In the genomic region with DNA sequence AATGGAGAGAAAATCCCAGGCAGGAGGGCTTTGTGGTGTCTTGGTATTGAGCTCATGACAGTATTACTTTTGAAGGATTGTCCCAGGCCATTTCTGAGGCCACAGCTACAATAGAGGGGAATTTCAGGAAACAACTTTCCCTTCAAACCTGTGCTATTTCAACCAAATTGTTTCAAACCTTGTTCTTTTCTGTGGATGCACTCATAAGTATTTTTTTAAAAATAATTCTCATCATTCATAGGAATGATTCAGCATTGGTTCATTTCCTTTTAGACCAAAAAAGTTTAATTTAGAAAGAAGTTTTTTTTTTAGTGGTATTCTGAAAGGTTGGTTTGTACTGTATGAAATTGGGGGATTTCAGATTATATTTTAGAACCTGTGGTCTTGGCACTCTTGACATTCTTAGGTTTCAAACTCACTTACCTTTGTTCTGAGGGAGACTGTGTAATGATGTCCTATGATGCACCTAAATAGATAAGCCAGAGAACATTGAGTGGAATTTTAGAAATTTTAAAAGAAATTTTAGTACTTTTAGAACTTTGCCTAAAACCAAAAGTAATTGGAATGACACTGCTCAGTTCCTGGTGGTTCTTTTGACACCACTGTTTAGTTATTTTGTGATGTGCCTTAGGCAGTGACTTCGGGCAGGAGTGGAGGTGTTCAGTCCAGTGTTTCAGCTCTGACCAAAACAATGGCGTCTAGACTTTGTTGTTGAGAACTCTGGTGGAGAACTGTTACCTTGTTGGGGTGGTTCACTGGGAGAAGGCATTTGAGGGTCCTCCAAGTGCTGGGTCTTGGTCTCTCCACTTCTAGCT, we compare ENCODE assay signal across 17 cellular contexts. TPM values are rescaled to one million over a fixed set of nuclear protein-coding genes. Genes with fewer than 3 reads are reported as not detected.
DNase-seq lines count a peak whose midpoint lies in the region; ATAC-seq, FAIRE-seq and TF ChIP-seq lines count a peak whose summit lies in the region.
"Had no signal": no experiment of that assay in that cellular context is flagged by ENCODE, and none has a peak within 500 bp of the region (broad histone marks: within the 10 kb centered on the region; RNA-seq: fewer than 3 reads in every experiment).

No MANE protein-coding gene starts in this region.

- H3K36me3 Mint-ChIP-seq in progenitor cell of endocrine pancreas (ENCODE audit: insufficient read depth), result no peaks in the 10 kb centered on the region
- no peaks in the 10 kb centered on the region for H3K36me3 Mint-ChIP-seq in activated CD8-positive, alpha-beta T cell treated with anti-CD3 and anti-CD28 coated beads for 36 hours (ENCODE audit: low read depth)
- H3K36me3 Mint-ChIP-seq: activated naive CD8-positive, alpha-beta T cell treated with anti-CD3 and anti-CD28 coated beads, Interleukin-2, amount 10 ng/mL, durations not matched to agents 7 days and 5 days had no signal

- DNase-seq in AG04450 (ENCODE audit: low read depth, low spot score) (no peak), MM.1S (no peak), endothelial cell of umbilical vein (ENCODE audit: low read depth, low spot score) (peak; percentile 46), progenitor cell of endocrine pancreas (ENCODE audit: low spot score, unreplicated experiment) (no peak), NCI-H2029 treated with DMSO at 0.1 percent for 48 hours (lab: John Stamatoyannopoulos, UW) (no peak), mesenteric fat pad (ENCODE audit: low spot score) (no peak), HPDE6-E6E7 (ENCODE audit: extremely low spot score) (no peak)
- no peak for DNase-seq in activated CD8-positive, alpha-beta T cell treated with anti-CD3 and anti-CD28 coated beads for 36 hours
- DNase-seq: activated CD4-positive, CD25-positive, alpha-beta regulatory T cell treated with anti-CD3 and anti-CD28 coated beads, Interleukin-2, amount 50 U/mL, for 72 hours; activated CD8-positive, alpha-beta memory T cell treated with anti-CD3 and anti-CD28 coated beads, Interleukin-2, amount 50 U/mL, for 48 hours; activated naive CD8-positive, alpha-beta T cell treated with anti-CD3 and anti-CD28 coated beads, Interleukin-2, amount 10 ng/mL, durations not matched to agents 7 days and 5 days; central memory CD4-positive, alpha-beta T cell; NCI-H2081; NCI-H526 treated with DMSO at 0.1 percent for 48 hours had no signal

- FAIRE-seq in endothelial cell of umbilical vein (lab: Jason Lieb, UNC), result peak; percentile 59
- FAIRE-seq: G401.6, GM12892 had no signal

- H3K9ac ChIP-seq in MM.1S (ENCODE audit: low read length) (no peak overlapping the region), endothelial cell of umbilical vein (replicated peaks; ENCODE audit: extremely low read depth, insufficient read depth, low read length) (peak overlapping the region; percentile 18)

- dilution Hi-C loops in endothelial cell of umbilical vein (cut with MboI; ENCODE audit: extremely low pct_ligation_motif_present, low sequenced_read_pairs), result no loop called here

- TSS peak; percentile 23 for BruUV-seq in endothelial cell of umbilical vein (replicated peaks; lab: Mats Ljungman, UMichigan)

- TF ChIP-seq POLR2A in endothelial cell of umbilical vein (IDR thresholded peaks at IDR 0.05; ENCODE audit: low read depth, low read length), result no peak

- no peaks in the 10 kb centered on the region for H3K27me3 Mint-ChIP-seq in progenitor cell of endocrine pancreas
- peaks cover 51% of the 10 kb centered on the region for H3K27me3 Mint-ChIP-seq in activated CD8-positive, alpha-beta T cell treated with anti-CD3 and anti-CD28 coated beads for 36 hours

- POLR2A ChIA-PET in AG04450 (lab: Yijun Ruan, JAX), result interaction anchor here (0.5 to 1.2 kb wide), 2 partner anchors 61 to 96 kb away, joined by 4 to 7 read pairs; no protein-coding TSS in a partner anchor
- POLR2A ChIA-PET in endothelial cell of umbilical vein (lab: Charles Lee), result interaction anchor here (0.7 kb wide), 1 partner anchor 8 kb away, joined by 4 read pairs; no protein-coding TSS in a partner anchor
- POLR2A ChIA-PET in activated CD8-positive, alpha-beta T cell treated with anti-CD3 and anti-CD28 coated beads for 36 hours (lab: Charles Lee), result no interaction called here

- H3K27me3 ChIP-seq in AG04450 (ENCODE audit: control insufficient read depth, insufficient read depth, low read length), result no peaks in the 10 kb centered on the region
- no peaks in the 10 kb centered on the region for H3K27me3 ChIP-seq in MM.1S (replicated peaks; ENCODE audit: insufficient read depth, low read length)
- no peaks in the 10 kb centered on the region for H3K27me3 ChIP-seq in endothelial cell of umbilical vein (ENCODE audit: control insufficient read depth in 2 of 2, insufficient read depth in 2 of 2, low read length in 2 of 2)

- no peak for ATAC-seq in activated CD8-positive, alpha-beta T cell treated with anti-CD3 and anti-CD28 coated beads for 36 hours

- H3K4me3 ChIP-seq in AG04450 (ENCODE audit: low read depth, low read length) (no peak overlapping the region), MM.1S (ENCODE audit: low read length) (no peak overlapping the region), endothelial cell of umbilical vein (replicated peaks in 1 of 3; ENCODE audit: insufficient read depth in 1 of 3, low read depth in 1 of 3, low read length in 3 of 3) (no peak overlapping the region)

- H3K27ac ChIP-seq in AG04450 (ENCODE audit: low read depth, low read length) (peak overlapping the region; percentile 63), MM.1S (ENCODE audit: low read length) (peak overlapping the region; percentile 12; the same call in 1 of the 2 replicates), endothelial cell of umbilical vein (ENCODE audit: insufficient read depth, low read depth, low read length) (peak overlapping the region; percentile 63)

- H3K9me3 Mint-ChIP-seq in progenitor cell of endocrine pancreas (ENCODE audit: low read depth), result no peaks in the 10 kb centered on the region
- H3K9me3 Mint-ChIP-seq in activated CD8-positive, alpha-beta T cell treated with anti-CD3 and anti-CD28 coated beads for 36 hours, result no peaks in the 10 kb centered on the region
- H3K9me3 Mint-ChIP-seq: activated naive CD8-positive, alpha-beta T cell treated with anti-CD3 and anti-CD28 coated beads, Interleukin-2, amount 10 ng/mL, durations not matched to agents 7 days and 5 days; T-helper 1 cell treated with Interleukin-12 subunit alpha and Interleukin-12 subunit beta and Interleukin-4 antibody, amounts not matched to agents 30 μg/mL and 1 μg/mL, for 36 hours had no signal

- H3K9me2 ChIP-seq in MM.1S (replicated peaks; ENCODE audit: insufficient read depth, low read length), result no peaks in the 10 kb centered on the region

- no peak overlapping the region for H2AFZ ChIP-seq in MM.1S (ENCODE audit: low read length)
- H2AFZ ChIP-seq in endothelial cell of umbilical vein (ENCODE audit: low read depth, low read length), result no peak overlapping the region

- H3K36me3 ChIP-seq in MM.1S (replicated peaks; ENCODE audit: insufficient read depth, low read length) (no peaks in the 10 kb centered on the region), endothelial cell of umbilical vein (ENCODE audit: control insufficient read depth in 2 of 2, extremely low read depth in 1 of 2, insufficient read depth in 2 of 2, low read length in 2 of 2) (no peaks in the 10 kb centered on the region)

- H3K4me2 ChIP-seq in MM.1S (ENCODE audit: low read depth, low read length) (peak overlapping the region; percentile 27; the same call in 1 of the 2 replicates), endothelial cell of umbilical vein (ENCODE audit: insufficient read depth, low read length) (peak overlapping the region; percentile 26)

- peaks cover 100% of the 10 kb centered on the region for H3K79me2 ChIP-seq in MM.1S (ENCODE audit: low read length)
- peaks cover 77% of the 10 kb centered on the region for H3K79me2 ChIP-seq in endothelial cell of umbilical vein (ENCODE audit: control insufficient read depth, insufficient read depth, low read length)

- peaks cover 81% of the 10 kb centered on the region for H3K4me1 Mint-ChIP-seq in progenitor cell of endocrine pancreas (ENCODE audit: low read depth)
- H3K4me1 Mint-ChIP-seq in activated CD8-positive, alpha-beta T cell treated with anti-CD3 and anti-CD28 coated beads for 36 hours (ENCODE audit: low read depth), result peaks cover 2% of the 10 kb centered on the region
- H3K4me1 Mint-ChIP-seq: activated naive CD8-positive, alpha-beta T cell treated with anti-CD3 and anti-CD28 coated beads, Interleukin-2, amount 10 ng/mL, durations not matched to agents 7 days and 5 days had no signal

- H3K9me3 ChIP-seq in AG04450 (ENCODE audit: control insufficient read depth, insufficient read depth, low read length), result no peaks in the 10 kb centered on the region
- H3K9me3 ChIP-seq in MM.1S (replicated peaks; ENCODE audit: insufficient read depth, low read length), result no peaks in the 10 kb centered on the region
- no peaks in the 10 kb centered on the region for H3K9me3 ChIP-seq in endothelial cell of umbilical vein (replicated peaks; ENCODE audit: control insufficient read depth, insufficient read depth, low read length)

- no peak for TF ChIP-seq CTCF in AG04450 (IDR thresholded peaks at IDR 0.05; ENCODE audit: low read depth, low read length)
- no peak for TF ChIP-seq CTCF in MM.1S (IDR thresholded peaks at IDR 0.05; ENCODE audit: low read length)
- TF ChIP-seq CTCF in endothelial cell of umbilical vein (IDR thresholded peaks at IDR 0.05; ENCODE audit: extremely low read depth in 1 of 2, insufficient read depth in 1 of 2, low read depth in 1 of 2, low read length in 2 of 2), result no peak
- TF ChIP-seq CTCF in progenitor cell of endocrine pancreas (IDR thresholded peaks at IDR 0.05; ENCODE audit: unreplicated experiment), result no peak
- TF ChIP-seq CTCF in activated CD8-positive, alpha-beta T cell treated with anti-CD3 and anti-CD28 coated beads for 36 hours (IDR thresholded peaks at IDR 0.05), result no peak

- no peaks in the 10 kb centered on the region for H3F3A ChIP-seq in MM.1S (ENCODE audit: insufficient read depth, low read length)

- CTCF ChIA-PET in AG04450 (lab: Charles Lee) (interaction anchor here (0.5 to 2.3 kb wide), 2 partner anchors 355 to 493 kb away, joined by 7 read pairs; no protein-coding TSS in a partner anchor), endothelial cell of umbilical vein (lab: Charles Lee) (interaction anchor here (1.0 to 1.3 kb wide), 2 partner anchors 8 to 355 kb away, joined by 3 read pairs; no protein-coding TSS in a partner anchor)
- CTCF ChIA-PET in activated CD8-positive, alpha-beta T cell treated with anti-CD3 and anti-CD28 coated beads for 36 hours (lab: Charles Lee), result interaction anchor here (1.5 kb wide), 1 partner anchor 18 kb away, joined by 4 read pairs; no protein-coding TSS in a partner anchor

- H3K4me1 ChIP-seq in MM.1S (ENCODE audit: low read length), result peaks cover 31% of the 10 kb centered on the region
- peaks cover 37% of the 10 kb centered on the region for H3K4me1 ChIP-seq in endothelial cell of umbilical vein (ENCODE audit: control insufficient read depth, extremely low read depth, insufficient read depth, low read length)

- no peak overlapping the region for H3K4me3 Mint-ChIP-seq in progenitor cell of endocrine pancreas (ENCODE audit: low read depth)
- H3K4me3 Mint-ChIP-seq in activated CD8-positive, alpha-beta T cell treated with anti-CD3 and anti-CD28 coated beads for 36 hours, result no peak overlapping the region
- H3K4me3 Mint-ChIP-seq: activated naive CD8-positive, alpha-beta T cell treated with anti-CD3 and anti-CD28 coated beads, Interleukin-2, amount 10 ng/mL, durations not matched to agents 7 days and 5 days; T-helper 1 cell treated with Interleukin-12 subunit alpha and Interleukin-12 subunit beta and Interleukin-4 antibody, amounts not matched to agents 30 μg/mL and 1 μg/mL, for 36 hours had no signal

- H4K20me1 ChIP-seq in MM.1S (ENCODE audit: insufficient read depth, low read length) (peaks cover 3% of the 10 kb centered on the region), endothelial cell of umbilical vein (replicated peaks; ENCODE audit: control insufficient read depth, extremely low read depth, insufficient read depth, low read length) (no peaks in the 10 kb centered on the region)

- no peaks in the 10 kb centered on the region for H3K9me1 ChIP-seq in endothelial cell of umbilical vein (replicated peaks; ENCODE audit: control insufficient read depth, extremely low read depth, insufficient read depth, low read length)

- H3K27ac Mint-ChIP-seq in progenitor cell of endocrine pancreas, result peak overlapping the region; percentile 83
- H3K27ac Mint-ChIP-seq in activated CD8-positive, alpha-beta T cell treated with anti-CD3 and anti-CD28 coated beads for 36 hours, result no peak overlapping the region
- H3K27ac Mint-ChIP-seq: activated naive CD8-positive, alpha-beta T cell treated with anti-CD3 and anti-CD28 coated beads, Interleukin-2, amount 10 ng/mL, durations not matched to agents 7 days and 5 days; T-helper 1 cell treated with Interleukin-12 subunit alpha and Interleukin-12 subunit beta and Interleukin-4 antibody, amounts not matched to agents 30 μg/mL and 1 μg/mL, for 36 hours had no signal

- intact Hi-C loops in endothelial cell of umbilical vein (cut with micrococcal nuclease), result no loop called here
- intact Hi-C loops in activated CD8-positive, alpha-beta T cell treated with anti-CD3 and anti-CD28 coated beads for 36 hours (cut with micrococcal nuclease), result no loop called here

RNA-seq across cellular contexts. Expression of a gene that starts 12.2 kb away (rescaled TPM):
- polyA plus RNA-seq in AG04450 (2011; rRNA removed) (100 and 113 TPM in 2 replicates), endothelial cell of umbilical vein (13.0 and 15.3 TPM in 2 replicates)
- 167 and 198 TPM in 2 replicates for polyA minus RNA-seq in AG04450 (2011; rRNA and poly(A)+ RNA removed)
- total RNA-seq in endothelial cell of umbilical vein (43.2 and 49.0 TPM in 2 replicates), progenitor cell of endocrine pancreas (92.4 and 95.8 TPM in 2 replicates), mesenteric fat pad (150 TPM)
- polyA plus RNA-seq in endothelial cell of umbilical vein (2011; cell fraction: cytosol; rRNA removed), result 9.8 TPM in 2 replicates
- 75.2 and 76.2 TPM in 2 replicates for polyA plus RNA-seq in endothelial cell of umbilical vein (2011; cell fraction: nucleus; rRNA removed)
- 27.8 and 30.7 TPM in 2 replicates for polyA plus RNA-seq in endothelial cell of umbilical vein (2012)
- polyA minus RNA-seq in endothelial cell of umbilical vein, result 58.5 and 59.1 TPM in 2 replicates
- polyA minus RNA-seq in endothelial cell of umbilical vein (2011; cell fraction: cytosol; rRNA and poly(A)+ RNA removed), result 135 TPM
- 99.0 and 123 TPM in 2 replicates for polyA minus RNA-seq in endothelial cell of umbilical vein (2011; cell fraction: nucleus; rRNA and poly(A)+ RNA removed)
- under 1 TPM; 0.25 to 0.83 TPM for total RNA-seq in activated CD8-positive, alpha-beta T cell treated with anti-CD3 and anti-CD28 coated beads for 36 hours
- total RNA-seq: activated naive CD8-positive, alpha-beta T cell treated with anti-CD3 and anti-CD28 coated beads, Interleukin-2, amount 10 ng/mL, durations not matched to agents 7 days and 5 days had no signal

Comparison
In these comparisons a context has a peak if more than half of its experiments do, and no peak if none do; other contexts are left out.
1. H3K27ac ChIP-seq: peak in every context shown above with its lines; median percentile 63 in AG04450; 63 in endothelial cell of umbilical vein; 12 in MM.1S.
2. RNA of a gene that starts 12.2 kb away (total RNA-seq): 150 TPM in mesenteric fat pad (single experiment), 92.4 to 95.8 TPM in progenitor cell of endocrine pancreas and 43.2 to 49.0 TPM in endothelial cell of umbilical vein; 0.25 to 0.83 TPM in activated CD8-positive, alpha-beta T cell treated with anti-CD3 and anti-CD28 coated beads for 36 hours; every median in the first group is over 10 times any median in the second.